ENCODE assay signal across 30 cellular contexts in the genomic region with DNA sequence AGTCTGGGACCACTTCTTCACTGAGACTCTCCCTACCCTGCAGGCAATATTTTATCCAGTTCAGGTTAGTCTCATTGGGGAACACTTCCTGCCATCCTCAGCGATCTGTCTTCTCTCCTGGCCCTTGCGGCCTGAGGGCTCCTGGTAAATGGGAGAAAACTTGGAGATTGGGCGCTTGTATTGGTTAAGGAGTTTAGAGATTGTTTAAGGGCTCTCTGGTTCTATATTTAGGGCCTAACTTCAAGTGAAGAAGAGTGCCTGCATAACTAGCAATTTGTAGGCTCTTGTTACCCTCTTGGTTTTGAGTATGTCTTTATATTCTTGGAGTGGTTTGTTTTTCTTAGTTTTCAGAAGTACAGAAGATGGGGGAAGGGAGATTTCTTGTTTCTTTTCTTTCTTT.
"Had no signal": no experiment of that assay in that cellular context is flagged by ENCODE, and none has a peak within 500 bp of the region (broad histone marks: within the 10 kb centered on the region; RNA-seq: fewer than 3 reads in every experiment).

No MANE protein-coding gene starts in this region.

- DNase-seq: activated CD4-positive, alpha-beta memory T cell treated with anti-CD3 and anti-CD28 coated beads, Interleukin-2, amount 10 ng/mL, durations not matched to agents 7 days and 5 days; activated CD8-positive, alpha-beta memory T cell treated with anti-CD3 and anti-CD28 coated beads for 24 hours; activated CD8-positive, alpha-beta memory T cell treated with anti-CD3 and anti-CD28 coated beads, Interleukin-2, amount 10 ng/mL, durations not matched to agents 7 days and 5 days; activated CD8-positive, alpha-beta memory T cell treated with anti-CD3 and anti-CD28 coated beads, Interleukin-2, amount 50 U/mL, for 48 hours; activated effector memory CD4-positive, alpha-beta T cell treated with anti-CD3 and anti-CD28 coated beads, Interleukin-2, amount 50 U/mL, for 16 hours; activated naive CD4-positive, alpha-beta T cell; activated naive CD4-positive, alpha-beta T cell treated with anti-CD3 and anti-CD28 coated beads, Interleukin-2, amount 50 U/mL, for 16 hours; activated naive CD8-positive, alpha-beta T cell treated with anti-CD3 and anti-CD28 coated beads for 36 hours; activated T-cell treated with anti-CD3 and anti-CD28 coated beads, Interleukin-2, amount 50 U/mL, for 48 hours; amniotic stem cell; aorta; brain microvascular endothelial cell; central memory CD4-positive, alpha-beta T cell; MM.1S; NCI-H1092 treated with DMSO at 0.1 percent for 48 hours; NCI-H146; NCI-H187; NCI-H2029 treated with DMSO at 0.1 percent for 48 hours; NCI-H2107; NCI-H226; NCI-H446 treated with DMSO at 0.1 percent for 48 hours; NCI-H524 treated with DMSO at 0.1 percent for 48 hours; SHP77; SJCRH30 had no signal

- H3K27ac Mint-ChIP-seq: activated CD4-positive, alpha-beta memory T cell treated with anti-CD3 and anti-CD28 coated beads, Interleukin-2, amount 10 ng/mL, durations not matched to agents 7 days and 5 days; activated CD8-positive, alpha-beta memory T cell treated with anti-CD3 and anti-CD28 coated beads, Interleukin-2, amount 10 ng/mL, durations not matched to agents 7 days and 5 days; activated naive CD8-positive, alpha-beta T cell treated with anti-CD3 and anti-CD28 coated beads for 36 hours; activated T-helper 17 cell treated with anti-CD3 and anti-CD28 coated beads, Interleukin-2, amount 50 U/mL, for 72 hours; T-helper 1 cell treated with Interleukin-12 subunit alpha and Interleukin-12 subunit beta and Interleukin-4 antibody, amounts not matched to agents 30 μg/mL and 1 μg/mL, for 36 hours; T-helper 2 cell treated with Interferon-gamma antibody and Interleukin-4, amounts not matched to agents 5 μg/mL and 100 μg/mL, for 36 hours had no signal

- H3K9me3 Mint-ChIP-seq: activated naive CD8-positive, alpha-beta T cell treated with anti-CD3 and anti-CD28 coated beads for 36 hours; activated T-helper 17 cell treated with anti-CD3 and anti-CD28 coated beads, Interleukin-2, amount 50 U/mL, for 72 hours had no signal

- H3K27me3 Mint-ChIP-seq: activated CD4-positive, alpha-beta memory T cell treated with anti-CD3 and anti-CD28 coated beads, Interleukin-2, amount 10 ng/mL, durations not matched to agents 7 days and 5 days; activated CD8-positive, alpha-beta memory T cell treated with anti-CD3 and anti-CD28 coated beads, Interleukin-2, amount 10 ng/mL, durations not matched to agents 7 days and 5 days; activated T-helper 17 cell treated with anti-CD3 and anti-CD28 coated beads, Interleukin-2, amount 50 U/mL, for 72 hours had no signal

- H3K9me3 ChIP-seq: SJCRH30 had no signal

- H3K4me3 Mint-ChIP-seq: activated CD4-positive, alpha-beta memory T cell treated with anti-CD3 and anti-CD28 coated beads, Interleukin-2, amount 10 ng/mL, durations not matched to agents 7 days and 5 days; activated CD8-positive, alpha-beta memory T cell treated with anti-CD3 and anti-CD28 coated beads, Interleukin-2, amount 10 ng/mL, durations not matched to agents 7 days and 5 days; activated naive CD8-positive, alpha-beta T cell treated with anti-CD3 and anti-CD28 coated beads for 36 hours; activated T-helper 17 cell treated with anti-CD3 and anti-CD28 coated beads, Interleukin-2, amount 50 U/mL, for 72 hours; T-helper 1 cell treated with Interleukin-12 subunit alpha and Interleukin-12 subunit beta and Interleukin-4 antibody, amounts not matched to agents 30 μg/mL and 1 μg/mL, for 36 hours; T-helper 2 cell treated with Interferon-gamma antibody and Interleukin-4, amounts not matched to agents 5 μg/mL and 100 μg/mL, for 36 hours had no signal

- ATAC-seq: activated CD8-positive, alpha-beta memory T cell treated with anti-CD3 and anti-CD28 coated beads, Interleukin-2, amount 10 ng/mL, durations not matched to agents 7 days and 5 days; activated T-helper 17 cell treated with anti-CD3 and anti-CD28 coated beads, Interleukin-2, amount 50 U/mL, for 72 hours; Panc1 had no signal

- H3K27me3 ChIP-seq: brain microvascular endothelial cell, SJCRH30 had no signal

- H3K4me3 ChIP-seq: SJCRH30, SK-N-MC had no signal

- H3K27ac ChIP-seq: brain microvascular endothelial cell, KMS-11, SJCRH30, SK-N-MC had no signal

- H3K36me3 Mint-ChIP-seq: activated naive CD8-positive, alpha-beta T cell treated with anti-CD3 and anti-CD28 coated beads for 36 hours had no signal
